Comparison of ENCODE assay signal across 2 cellular contexts in genomic region chr15:44128443-44128842, GRCh38.
TF ChIP-seq lines count a peak whose summit lies in the region.

No MANE protein-coding gene starts in this region.

TF ChIP-seq in IMR-90, 13 proteins besides CTCF, POLR2A, EP300 and RAD21:
- TF ChIP-seq FOS (IDR thresholded peaks at IDR 0.05; ENCODE audit: low read depth, low read length), result no peak
- TF ChIP-seq MAFK (IDR thresholded peaks at IDR 0.05; ENCODE audit: low read depth, low read length), result peak; percentile 59
TF ChIP-seq in IMR-90: peak in this region for 1.

TF ChIP-seq in K562, 482 proteins besides CTCF, POLR2A, EP300 and RAD21:
- TF ChIP-seq BRD9 (IDR thresholded peaks at IDR 0.05; ENCODE audit: low read depth, partially characterized antibody), result no peak
- peak; percentile 32; the same call in 1 of the 2 replicates for TF ChIP-seq ZNF316 (IDR thresholded peaks at IDR 0.05)
- TF ChIP-seq FOXP4 (CRISPR knock-in tag; IDR thresholded peaks at IDR 0.05; ENCODE audit: borderline replicate concordance), result no peak
- no peak for TF ChIP-seq ZNF764 (CRISPR knock-in tag; IDR thresholded peaks at IDR 0.05; ENCODE audit: low read depth)
- no peak for TF ChIP-seq SMAD3 (CRISPR knock-in tag; conservative IDR thresholded peaks at IDR 0.05)
